1 cellular context compared by ENCODE assay signal in genomic region chr11:36412781-36413383, GRCh38.
TF ChIP-seq lines count a peak whose summit lies in the region.

No MANE protein-coding gene starts in this region.

TF ChIP-seq in IMR-90, 13 proteins besides CTCF, POLR2A, EP300 and RAD21 (continued from another document):
- TF ChIP-seq ELK1 (IDR thresholded peaks at IDR 0.05; ENCODE audit: borderline replicate concordance, low read depth, low read length) (no peak), MAZ (IDR thresholded peaks at IDR 0.05; ENCODE audit: borderline replicate concordance, low read depth, low read length) (peak; percentile 65; the same call in 1 of the 2 replicates)
